Comparison of ENCODE assay signal across 8 cellular contexts in genomic region chr3:186929676-186930075, GRCh38. TPM values are rescaled to one million over a fixed set of nuclear protein-coding genes. Genes with fewer than 3 reads are reported as not detected.
DNase-seq lines count a peak whose midpoint lies in the region; ATAC-seq, FAIRE-seq and TF ChIP-seq lines count a peak whose summit lies in the region.

No MANE protein-coding gene starts in this region.

- in situ Hi-C loops in brain microvascular endothelial cell (cut with HindIII; ENCODE audit: low pct_ligation_motif_present, low sequenced_read_pairs): no loop called here

- peaks cover 11 to 52% (median 41%) of the 10 kb centered on the region in 9 donors for H3K4me1 ChIP-seq in heart right ventricle
- H3K4me1 ChIP-seq in mesodermal cell (ENCODE audit: control insufficient read depth, insufficient read depth, low read length, poor library complexity, severe bottlenecking): no peaks in the 10 kb centered on the region

- H3K4me1 Mint-ChIP-seq in type B pancreatic cell (ENCODE audit: unreplicated experiment): peaks cover 27% of the 10 kb centered on the region

- H3K36me3 Mint-ChIP-seq in type B pancreatic cell: peaks cover 4% of the 10 kb centered on the region

- H3K27me3 Mint-ChIP-seq in type B pancreatic cell: peaks cover 29% of the 10 kb centered on the region

- peak overlapping the region; percentile 96 for H3K4me3 Mint-ChIP-seq in type B pancreatic cell

- FAIRE-seq in D721Med (lab: Jason Lieb, UNC): no peak

- TF ChIP-seq CTCF in heart right ventricle (IDR thresholded peaks at IDR 0.05) (no peak), brain microvascular endothelial cell (IDR thresholded peaks at IDR 0.05; ENCODE audit: low read depth, low read length, missing control alignments) (no peak), type B pancreatic cell (conservative IDR thresholded peaks at IDR 0.05) (no peak), D721Med (IDR thresholded peaks at IDR 0.05; ENCODE audit: insufficient read depth, missing control alignments) (no peak)

- H3K36me3 ChIP-seq in heart right ventricle (peaks cover 0 to 11% (median 0%) of the 10 kb centered on the region in 9 donors), brain microvascular endothelial cell (replicated peaks) (no peaks in the 10 kb centered on the region), mesodermal cell (ENCODE audit: control insufficient read depth, insufficient read depth, low read length) (peaks cover 19% of the 10 kb centered on the region)

- H3K27me3 ChIP-seq in heart right ventricle: no peaks in the 10 kb centered on the region
- H3K27me3 ChIP-seq in brain microvascular endothelial cell (replicated peaks): no peaks in the 10 kb centered on the region

- DNase-seq in heart right ventricle: no peak
- DNase-seq in Right ventricle myocardium inferior (ENCODE audit: missing footprints): no peak
- DNase-seq in brain microvascular endothelial cell: no peak
- no peak for DNase-seq in type B pancreatic cell (ENCODE audit: extremely low spot score, unreplicated experiment)
- no peak for DNase-seq in stimulated activated CD4-positive, alpha-beta T cell treated with anti-CD3 and anti-CD28 coated beads, Interleukin-4, amount 100 ng/mL, for 1 hour
- no peak for DNase-seq in D721Med (ENCODE audit: insufficient read length, low spot score)
- DNase-seq in HuH-7 (ENCODE audit: low spot score): no peak

- intact Hi-C loops in heart right ventricle (cut with DNase I): loop anchor here in 9 of 10 donors (2.0 to 10.0 kb wide), 13 partner anchors 42 to 995 kb away; partner anchors contain the start of gene TRA2B (in 1 of the 9)
- intact Hi-C loops in Right ventricle myocardium inferior (cut with DNase I): loop anchor here (2.0 to 5.0 kb wide), 3 partner anchors 81 to 147 kb away; partner anchors contain the start of gene EIF4A2

- ATAC-seq in heart right ventricle: no peak
- ATAC-seq in Right ventricle myocardium inferior: no peak

- no peaks in the 10 kb centered on the region for H3K9me3 Mint-ChIP-seq in type B pancreatic cell

- H3K27ac ChIP-seq in heart right ventricle (peak overlapping the region; percentile 8 to 97 (median 96)), brain microvascular endothelial cell (no peak overlapping the region), mesodermal cell (ENCODE audit: low read depth, low read length, severe bottlenecking) (peak overlapping the region; percentile 76)

- 69 to 82% methylated on average over 11 of the region's 11 CpGs for WGBS in heart right ventricle, 2 donors
- 47 to 86% methylated on average over 6 to 7 of the region's 11 CpGs for WGBS in mesodermal cell (ENCODE audit: insufficient coverage in 2 of 2), 2 experiments

- H3K9me3 ChIP-seq in heart right ventricle: no peaks in the 10 kb centered on the region
- no peaks in the 10 kb centered on the region for H3K9me3 ChIP-seq in mesodermal cell (ENCODE audit: control insufficient read depth, low read length)

- peak overlapping the region; percentile 70 to 97 (median 92) for H3K4me3 ChIP-seq in heart right ventricle
- peak overlapping the region; percentile 79 for H3K4me3 ChIP-seq in brain microvascular endothelial cell (ENCODE audit: low read depth, low read length)
- H3K4me3 ChIP-seq in mesodermal cell (ENCODE audit: extremely low read depth, insufficient read depth, low read length, poor library complexity, severe bottlenecking): peak overlapping the region; percentile 87

- peak overlapping the region; percentile 66 for H3K27ac Mint-ChIP-seq in type B pancreatic cell

RNA-seq across cellular contexts. Expression of gene ST6GAL1, which starts 0.7 kb away (rescaled TPM):
- total RNA-seq in heart right ventricle (10 to 100 TPM; 55.9 to 94.7 (median 68.7) TPM), Right ventricle myocardium inferior (77.1 TPM), type B pancreatic cell (ENCODE audit: low replicate concordance) (22.3 and 51.8 TPM in 2 replicates)
- 10 to 100 TPM; 19.5 to 36.3 TPM for polyA plus RNA-seq in heart right ventricle
- 61.2 TPM for polyA plus RNA-seq in mesodermal cell (2013, experiment 1 of 2)
- 39.4 TPM for polyA plus RNA-seq in mesodermal cell (2013, experiment 2 of 2)
